In genomic region chr1:41432481-41433280, GRCh38 we compare ENCODE assay signal across 8 cellular contexts.
A peak's percentile ranks its signal among the peaks of the same experiment; 100 is the strongest.
DNase-seq lines count a peak whose midpoint lies in the region; ATAC-seq and TF ChIP-seq lines count a peak whose summit lies in the region.

No MANE protein-coding gene starts in this region.

- H3K36me3 Mint-ChIP-seq in central memory CD8-positive, alpha-beta T cell (ENCODE audit: insufficient read depth): no peaks in the 10 kb centered on the region

- ATAC-seq in GM19351 (IDR thresholded peaks at IDR 0.05; ENCODE audit: unreplicated experiment): peak; percentile 49
- no peak for ATAC-seq in central memory CD8-positive, alpha-beta T cell (replicated peaks; ENCODE audit: extremely low read depth, poor library complexity, severe bottlenecking)
- no peak for ATAC-seq in GM21515 (IDR thresholded peaks at IDR 0.05; ENCODE audit: unreplicated experiment)

- H3K27ac ChIP-seq in layer of hippocampus (ENCODE audit: low read depth, low read length): peak overlapping the region; percentile 39

- no peak overlapping the region for H3K27ac Mint-ChIP-seq in central memory CD8-positive, alpha-beta T cell (ENCODE audit: low read depth)

- no peak overlapping the region for H3K4me3 Mint-ChIP-seq in central memory CD8-positive, alpha-beta T cell

- no peaks in the 10 kb centered on the region for H3K4me1 Mint-ChIP-seq in central memory CD8-positive, alpha-beta T cell

- TF ChIP-seq CTCF in AG09319 (IDR thresholded peaks at IDR 0.05; ENCODE audit: low read depth, low read length): peak; percentile 99

- peaks cover 63% of the 10 kb centered on the region for H3K27me3 Mint-ChIP-seq in central memory CD8-positive, alpha-beta T cell

- no peaks in the 10 kb centered on the region for H3K9me3 Mint-ChIP-seq in central memory CD8-positive, alpha-beta T cell

- H3K27me3 ChIP-seq in layer of hippocampus (ENCODE audit: control insufficient read depth, insufficient read depth, low read length): no peaks in the 10 kb centered on the region

- DNase-seq in AG09319 (ENCODE audit: extremely low read depth, low read depth): peak; percentile 67
- DNase-seq in NCI-H2196 (lab: John Stamatoyannopoulos, UW; ENCODE audit: unreplicated experiment): peak; percentile 91
- DNase-seq in activated CD4-positive, CD25-positive, alpha-beta regulatory T cell treated with anti-CD3 and anti-CD28 coated beads, Interleukin-2, amount 50 U/mL, for 72 hours: peak; percentile 87
- DNase-seq in central memory CD8-positive, alpha-beta T cell (ENCODE audit: low spot score in 2 of 2): peak; percentile 37 to 44
- DNase-seq in stimulated activated CD4-positive, alpha-beta T cell treated with anti-CD3 and anti-CD28 coated beads, Interleukin-1b, Interleukin-23, amount 100 ng/mL, for 4 hours (ENCODE audit: low read depth in 2 of 2): peak; percentile 46 to 70

Comparison
In these comparisons a context has a peak if more than half of its experiments do, and no peak if none do; other contexts are left out.
1. DNase-seq: peak in every context shown above with its lines; median percentile 91 in NCI-H2196; 87 in activated CD4-positive, CD25-positive, alpha-beta regulatory T cell treated with anti-CD3 and anti-CD28 coated beads, Interleukin-2, amount 50 U/mL, for 72 hours; 67 in AG09319; 58 in stimulated activated CD4-positive, alpha-beta T cell treated with anti-CD3 and anti-CD28 coated beads, Interleukin-1b, Interleukin-23, amount 100 ng/mL, for 4 hours; 40 in central memory CD8-positive, alpha-beta T cell.